Comparison of ENCODE assay signal across 25 cellular contexts in the genomic region with DNA sequence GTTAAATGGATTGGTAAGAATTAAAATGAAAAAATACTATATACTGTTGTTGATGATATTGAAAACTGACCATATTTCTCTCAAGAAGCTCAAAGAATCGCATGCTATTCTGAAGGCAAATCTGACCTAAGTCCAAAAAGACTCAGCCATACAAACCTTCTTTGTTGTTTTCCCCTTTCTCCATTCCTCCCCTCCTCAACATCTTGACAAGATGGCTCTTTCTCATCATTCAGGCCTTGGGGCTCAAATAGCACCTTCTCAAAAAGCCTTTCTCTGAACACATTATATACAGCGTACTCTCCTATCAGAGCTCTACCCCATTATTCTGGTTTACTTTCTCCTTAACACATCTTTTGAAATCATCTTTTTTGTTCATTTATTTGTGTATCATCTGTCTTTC. TPM values are rescaled to one million over a fixed set of nuclear protein-coding genes. Genes with fewer than 3 reads are reported as not detected.
"Had no signal": no experiment of that assay in that cellular context is flagged by ENCODE, and none has a peak within 500 bp of the region (broad histone marks: within the 10 kb centered on the region; RNA-seq: fewer than 3 reads in every experiment).

No MANE protein-coding gene starts in this region.

- ATAC-seq: foreskin keratinocyte; left cardiac atrium; left ventricle myocardium superior; right lobe of liver; stimulated activated naive B cell treated with anti-CD40 and anti-IgM and Interleukin-4, amounts not matched to agents 10 μg/mL and 1 μg/mL and 100 μg/mL, for 72 hours; stimulated activated naive CD8-positive, alpha-beta T cell treated with anti-CD3 and anti-CD28 coated beads, Interleukin-15, amount 100 ng/mL, for 72 hours; upper lobe of right lung had no signal

- H3K27ac ChIP-seq: foreskin keratinocyte, ovary, prostate gland, right lobe of liver, spleen, tibial artery, upper lobe of right lung, vagina had no signal

- DNase-seq: dermis blood vessel endothelial cell; effector CD4-positive, alpha-beta T cell; endodermal cell; erythroblast; foreskin keratinocyte; immature natural killer cell; left cardiac atrium; left ventricle myocardium superior; mesenchymal stem cell; naive B cell; ovary; right lobe of liver; spleen; stimulated activated CD4-positive, alpha-beta T cell treated with anti-CD3 and anti-CD28 coated beads, Interleukin-15, amount 100 ng/mL, for 24 hours; stimulated activated CD4-positive, alpha-beta T cell treated with anti-CD3 and anti-CD28 coated beads, Interleukin-1b, Interleukin-23, amount 100 ng/mL, for 48 hours; stimulated activated CD4-positive, alpha-beta T cell treated with anti-CD3 and anti-CD28 coated beads, Interleukin-4, amount 100 ng/mL, for 4 hours; stimulated activated naive B cell treated with anti-CD40 and anti-IgM and Interleukin-4, amounts not matched to agents 10 μg/mL and 1 μg/mL and 100 μg/mL, for 72 hours; stimulated activated naive CD8-positive, alpha-beta T cell treated with anti-CD3 and anti-CD28 coated beads, Interleukin-15, amount 100 ng/mL, for 72 hours; tibial artery; upper lobe of right lung had no signal

- H3K27me3 ChIP-seq: ovary, right lobe of liver, tibial artery, upper lobe of right lung, vagina had no signal

- H3K9me3 ChIP-seq: ovary, prostate gland, right lobe of liver, spleen, tibial artery, upper lobe of right lung, vagina had no signal

- H3K4me1 ChIP-seq: prostate gland, right lobe of liver, tibial artery had no signal

- H3K4me3 ChIP-seq: lung, ovary, prostate gland, right lobe of liver, spleen, tibial artery, upper lobe of right lung, vagina had no signal

- H3K36me3 ChIP-seq: ovary, prostate gland, right lobe of liver, spleen, tibial artery, upper lobe of right lung, vagina had no signal

RNA-seq across cellular contexts. Expression of a gene that starts 17.2 kb away (rescaled TPM):
- total RNA-seq: dermis blood vessel endothelial cell, endothelial cell of umbilical vein had no signal
- polyA plus RNA-seq: keratinocyte had no signal
